ENCODE assay signal across 1 cellular context in the genomic region with DNA sequence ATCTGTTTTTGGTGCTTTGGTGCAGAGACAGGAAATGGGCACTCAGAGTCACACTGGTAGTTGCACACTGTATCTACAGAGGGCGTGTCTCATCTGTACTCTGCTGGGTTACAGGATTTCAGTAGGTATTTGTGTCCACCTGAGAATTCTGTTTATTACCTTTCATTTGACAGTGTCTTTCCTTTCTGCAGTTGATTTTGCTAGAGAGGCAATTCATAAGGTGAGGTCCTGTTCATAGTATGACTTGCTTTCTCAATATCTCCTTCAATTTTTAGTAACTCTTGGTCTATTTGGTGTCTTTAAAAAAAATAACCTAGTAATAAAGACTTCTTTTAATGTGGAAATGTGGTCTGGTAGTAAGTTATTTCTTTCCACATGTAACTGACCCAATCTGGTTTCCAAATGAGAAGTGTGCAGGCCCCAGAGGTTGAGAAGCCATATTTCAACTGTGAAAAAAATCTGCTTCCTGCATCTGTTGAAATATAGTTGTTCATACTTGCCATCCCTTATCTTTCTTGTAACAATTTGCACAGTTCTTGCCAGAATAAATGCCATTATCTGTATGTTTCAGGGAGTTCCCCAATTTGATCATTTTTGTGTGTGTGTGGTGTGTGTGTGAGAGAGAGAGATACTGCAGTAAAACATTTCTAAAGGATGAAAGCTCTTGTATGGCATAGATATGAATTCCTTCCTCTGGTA.
TF ChIP-seq lines count a peak whose summit lies in the region.

No MANE protein-coding gene starts in this region.

TF ChIP-seq in WTC11, 78 proteins besides CTCF, POLR2A, EP300 and RAD21 (continued from another document):
- TF ChIP-seq, protein P1, sequence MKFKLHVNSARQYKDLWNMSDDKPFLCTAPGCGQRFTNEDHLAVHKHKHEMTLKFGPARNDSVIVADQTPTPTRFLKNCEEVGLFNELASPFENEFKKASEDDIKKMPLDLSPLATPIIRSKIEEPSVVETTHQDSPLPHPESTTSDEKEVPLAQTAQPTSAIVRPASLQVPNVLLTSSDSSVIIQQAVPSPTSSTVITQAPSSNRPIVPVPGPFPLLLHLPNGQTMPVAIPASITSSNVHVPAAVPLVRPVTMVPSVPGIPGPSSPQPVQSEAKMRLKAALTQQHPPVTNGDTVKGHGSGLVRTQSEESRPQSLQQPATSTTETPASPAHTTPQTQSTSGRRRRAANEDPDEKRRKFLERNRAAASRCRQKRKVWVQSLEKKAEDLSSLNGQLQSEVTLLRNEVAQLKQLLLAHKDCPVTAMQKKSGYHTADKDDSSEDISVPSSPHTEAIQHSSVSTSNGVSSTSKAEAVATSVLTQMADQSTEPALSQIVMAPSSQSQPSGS (CRISPR knock-in tag; IDR thresholded peaks at IDR 0.05; ENCODE audit: borderline replicate concordance, low read depth): no peak
TF ChIP-seq in WTC11: peak in this region for 0.
